31 cellular contexts compared by ENCODE assay signal in genomic region chr19:50447053-50447452, GRCh38. TPM values are rescaled to one million over a fixed set of nuclear protein-coding genes. Genes with fewer than 3 reads are reported as not detected.
"Had no signal": no experiment of that assay in that cellular context is flagged by ENCODE, and none has a peak within 500 bp of the region (broad histone marks: within the 10 kb centered on the region; RNA-seq: fewer than 3 reads in every experiment).

No MANE protein-coding gene starts in this region.

- H3K27ac Mint-ChIP-seq: stimulated activated effector memory CD8-positive, alpha-beta T cell treated with anti-CD3 and anti-CD28 coated beads, Interleukin-12 subunit alpha, Interleukin-12 subunit beta, amount 100 ng/mL, for 72 hours; stimulated activated memory B cell treated with anti-CD40 and anti-IgM and Interleukin-4, amounts not matched to agents 10 μg/mL and 1 μg/mL and 100 μg/mL, for 72 hours; stimulated activated naive B cell treated with anti-CD40 and anti-IgM and Interleukin-4, amounts not matched to agents 10 μg/mL and 1 μg/mL and 100 μg/mL, for 72 hours; stimulated activated naive CD8-positive, alpha-beta T cell treated with anti-CD3 and anti-CD28 coated beads, Interleukin-15, amount 100 ng/mL, for 72 hours; stimulated activated naive CD8-positive, alpha-beta T cell treated with anti-CD3 and anti-CD28 coated beads, Interleukin-15, Interleukin-2, amounts not matched to agents 100 ng/mL and 50 ng/mL, for 24 hours; type B pancreatic cell had no signal

- H3K27me3 Mint-ChIP-seq: stimulated activated memory B cell treated with anti-CD40 and anti-IgM and Interleukin-4, amounts not matched to agents 10 μg/mL and 1 μg/mL and 100 μg/mL, for 72 hours; stimulated activated naive B cell treated with anti-CD40 and anti-IgM and Interleukin-4, amounts not matched to agents 10 μg/mL and 1 μg/mL and 100 μg/mL, for 72 hours had no signal

- ATAC-seq: stimulated activated effector memory CD8-positive, alpha-beta T cell treated with anti-CD3 and anti-CD28 coated beads, Interleukin-12 subunit alpha, Interleukin-12 subunit beta, amount 100 ng/mL, for 72 hours; stimulated activated memory B cell treated with anti-CD40 and anti-IgM and Interleukin-4, amounts not matched to agents 10 μg/mL and 1 μg/mL and 100 μg/mL, for 72 hours; stimulated activated naive B cell treated with anti-CD40 and anti-IgM and Interleukin-4, amounts not matched to agents 10 μg/mL and 1 μg/mL and 100 μg/mL, for 72 hours; stimulated activated naive CD8-positive, alpha-beta T cell treated with anti-CD3 and anti-CD28 coated beads, Interleukin-15, amount 100 ng/mL, for 72 hours; stimulated activated naive CD8-positive, alpha-beta T cell treated with anti-CD3 and anti-CD28 coated beads, Interleukin-15, Interleukin-2, amounts not matched to agents 100 U/mL and 50 U/mL, for 24 hours; upper lobe of right lung had no signal

- H3K4me1 ChIP-seq: stomach, suprapubic skin, testis, thyroid gland, tibial artery, tibial nerve, transverse colon, upper lobe of left lung, upper lobe of right lung, uterus, vagina had no signal

- H3K9me3 Mint-ChIP-seq: stimulated activated effector memory CD8-positive, alpha-beta T cell treated with anti-CD3 and anti-CD28 coated beads, Interleukin-12 subunit alpha, Interleukin-12 subunit beta, amount 100 ng/mL, for 72 hours; stimulated activated naive CD8-positive, alpha-beta T cell treated with anti-CD3 and anti-CD28 coated beads, Interleukin-15, amount 100 ng/mL, for 72 hours; stimulated activated naive CD8-positive, alpha-beta T cell treated with anti-CD3 and anti-CD28 coated beads, Interleukin-15, Interleukin-2, amounts not matched to agents 100 ng/mL and 50 ng/mL, for 24 hours; type B pancreatic cell had no signal

- H3K9me3 ChIP-seq: stomach, suprapubic skin, testis, thoracic aorta, thyroid gland, tibial artery, transverse colon, upper lobe of left lung, upper lobe of right lung, uterus, vagina had no signal

- H3K27me3 ChIP-seq: testis, thyroid gland, upper lobe of left lung, uterus, vagina had no signal

- H3K36me3 Mint-ChIP-seq: stimulated activated effector memory CD8-positive, alpha-beta T cell treated with anti-CD3 and anti-CD28 coated beads, Interleukin-12 subunit alpha, Interleukin-12 subunit beta, amount 100 ng/mL, for 72 hours; stimulated activated memory B cell treated with anti-CD40 and anti-IgM and Interleukin-4, amounts not matched to agents 10 μg/mL and 1 μg/mL and 100 μg/mL, for 72 hours; type B pancreatic cell had no signal

- H3K4me3 Mint-ChIP-seq: stimulated activated effector memory CD8-positive, alpha-beta T cell treated with anti-CD3 and anti-CD28 coated beads, Interleukin-12 subunit alpha, Interleukin-12 subunit beta, amount 100 ng/mL, for 72 hours; stimulated activated memory B cell treated with anti-CD40 and anti-IgM and Interleukin-4, amounts not matched to agents 10 μg/mL and 1 μg/mL and 100 μg/mL, for 72 hours; stimulated activated naive B cell treated with anti-CD40 and anti-IgM and Interleukin-4, amounts not matched to agents 10 μg/mL and 1 μg/mL and 100 μg/mL, for 72 hours; stimulated activated naive CD8-positive, alpha-beta T cell treated with anti-CD3 and anti-CD28 coated beads, Interleukin-15, amount 100 ng/mL, for 72 hours; stimulated activated naive CD8-positive, alpha-beta T cell treated with anti-CD3 and anti-CD28 coated beads, Interleukin-15, Interleukin-2, amounts not matched to agents 100 ng/mL and 50 ng/mL, for 24 hours; type B pancreatic cell had no signal

- H3K4me1 Mint-ChIP-seq: stimulated activated effector memory CD8-positive, alpha-beta T cell treated with anti-CD3 and anti-CD28 coated beads, Interleukin-12 subunit alpha, Interleukin-12 subunit beta, amount 100 ng/mL, for 72 hours; stimulated activated memory B cell treated with anti-CD40 and anti-IgM and Interleukin-4, amounts not matched to agents 10 μg/mL and 1 μg/mL and 100 μg/mL, for 72 hours; stimulated activated naive CD8-positive, alpha-beta T cell treated with anti-CD3 and anti-CD28 coated beads, Interleukin-15, amount 100 ng/mL, for 72 hours had no signal

- H3K4me3 ChIP-seq: stomach, suprapubic skin, testis, thoracic aorta, thyroid gland, tibial artery, tibial nerve, transverse colon, upper lobe of left lung, upper lobe of right lung, uterus, vagina had no signal

- H3K27ac ChIP-seq: stomach, suprapubic skin, testis, thoracic aorta, thyroid gland, tibial artery, tibial nerve, transverse colon, upper lobe of left lung, upper lobe of right lung, uterus, vagina had no signal

- DNase-seq: stimulated activated CD4-positive, alpha-beta T cell treated with anti-CD3 and anti-CD28 coated beads, Interleukin-2, amount 100 ng/mL, for 48 hours; stimulated activated CD4-positive, alpha-beta T cell treated with anti-CD3 and anti-CD28 coated beads, Interleukin-4, amount 100 ng/mL, for 1 hour; stimulated activated CD4-positive, alpha-beta T cell treated with anti-CD3 and anti-CD28 coated beads, Interleukin-4, amount 100 ng/mL, for 24 hours; stimulated activated CD4-positive, alpha-beta T cell treated with anti-CD3 and anti-CD28 coated beads, Interleukin-4, amount 100 ng/mL, for 4 hours; stimulated activated CD8-positive, alpha-beta memory T cell treated with anti-CD3 and anti-CD28 coated beads, Interleukin-4, amount 100 ng/mL, for 48 hours; stimulated activated naive B cell treated with anti-CD40 and anti-IgM and Interleukin-4, amounts not matched to agents 10 μg/mL and 1 μg/mL and 100 μg/mL, for 72 hours; stimulated activated naive CD4-positive, alpha-beta T cell; stimulated activated naive CD4-positive, alpha-beta T cell treated with Interleukin-2 at 50 U/mL for 16 hours; stimulated activated naive CD8-positive, alpha-beta T cell treated with anti-CD3 and anti-CD28 coated beads, Interleukin-15, amount 100 ng/mL, for 72 hours; stimulated activated naive CD8-positive, alpha-beta T cell treated with anti-CD3 and anti-CD28 coated beads, Interleukin-15, Interleukin-2, amounts not matched to agents 100 U/mL and 50 U/mL, for 24 hours; stomach; substantia nigra; testis; thyroid gland; tibial artery; transverse colon; trophoblast cell; upper lobe of left lung; upper lobe of right lung; uterus had no signal

- H3K36me3 ChIP-seq: stomach, suprapubic skin, thoracic aorta, thyroid gland, tibial artery, tibial nerve, transverse colon, upper lobe of left lung, upper lobe of right lung, uterus, vagina had no signal

RNA-seq across cellular contexts. Expression of gene MYBPC2, which starts 14.4 kb away (rescaled TPM):
- total RNA-seq: stomach, subcutaneous adipose tissue, vagina had no signal

RNA-seq across cellular contexts. Expression of gene SPIB, which starts 28.3 kb away (rescaled TPM):
- total RNA-seq: subcutaneous adipose tissue, suprapubic skin, temporal lobe, thoracic aorta, thyroid gland, vagina had no signal

RNA-seq across cellular contexts. Expression of gene GARIN5A, which starts 29.6 kb away (rescaled TPM):
- total RNA-seq: subcutaneous adipose tissue, tibial nerve, urinary bladder, vagina had no signal
